9 cellular contexts compared by ENCODE assay signal in genomic region chr22:35023692-35024363, GRCh38. TPM values are rescaled to one million over a fixed set of nuclear protein-coding genes. Genes with fewer than 3 reads are reported as not detected.
DNase-seq lines count a peak whose midpoint lies in the region; ATAC-seq and TF ChIP-seq lines count a peak whose summit lies in the region.
"Had no signal": no experiment of that assay in that cellular context is flagged by ENCODE, and none has a peak within 500 bp of the region (broad histone marks: within the 10 kb centered on the region; RNA-seq: fewer than 3 reads in every experiment).

No MANE protein-coding gene starts in this region.

- no peaks in the 10 kb centered on the region for H3K36me3 Mint-ChIP-seq in T-cell
- H3K36me3 Mint-ChIP-seq in immature natural killer cell: no peaks in the 10 kb centered on the region

- POLR2A ChIA-PET in T-cell (lab: Charles Lee): no interaction called here

- H3K4me1 Mint-ChIP-seq in T-cell: peaks cover 0 to 4% (median 0%) of the 10 kb centered on the region in 3 donors
- peaks cover 0 to 1% of the 10 kb centered on the region in 2 donors for H3K4me1 Mint-ChIP-seq in immature natural killer cell

- H3K4me3 Mint-ChIP-seq in T-cell (no peak overlapping the region), immature natural killer cell (no peak overlapping the region)

- no peaks in the 10 kb centered on the region for H3K9me3 ChIP-seq in HUES6 (ENCODE audit: control insufficient read depth, insufficient read depth, low read depth, low read length)

- 0 out of 2 replicates have a peak, but pooled peaks cover 3% of the 10 kb centered on the region for H3K4me1 ChIP-seq in HUES6 (ENCODE audit: control insufficient read depth, insufficient read depth, low read length)

- H3K27me3 ChIP-seq in HUES6 (ENCODE audit: control insufficient read depth, insufficient read depth, low read length): no peaks in the 10 kb centered on the region

- no peak overlapping the region for H3K27ac ChIP-seq in HUES6 (ENCODE audit: low read depth, low read length)

- TF ChIP-seq CTCF in astrocyte of the cerebellum (IDR thresholded peaks at IDR 0.05; ENCODE audit: low read depth, low read length, missing control alignments): peak; percentile 77

- H3K27me3 Mint-ChIP-seq in T-cell (peaks cover 20 to 43% of the 10 kb centered on the region in 2 donors), immature natural killer cell (ENCODE audit: low read depth in 3 of 3) (peaks cover 7 to 25% (median 12%) of the 10 kb centered on the region in 3 donors)

- peak; percentile 34 for DNase-seq in DMS153 (lab: John Stamatoyannopoulos, UW)
- DNase-seq in T-cell: peak in 26 of 34 experiments; percentile 0 to 42 (median 22)
- DNase-seq in astrocyte of the cerebellum (ENCODE audit: low read depth): no peak
- DNase-seq in immature natural killer cell: peak; percentile 10 to 13 (median 11)
- peak; percentile 49 to 69 (median 56) for DNase-seq in stimulated activated CD4-positive, alpha-beta T cell treated with anti-CD3 and anti-CD28 coated beads, Interleukin-12 subunit alpha, Interleukin-12 subunit beta, amount 100 ng/mL, for 48 hours (ENCODE audit: low read depth in 2 of 3, low spot score in 1 of 3)
- DNase-seq in cortex of kidney (lab: John Stamatoyannopoulos, UW): no peak

- no peak for ATAC-seq in T-cell (replicated peaks in 1 of 4)
- no peak for ATAC-seq in GM21423 (IDR thresholded peaks at IDR 0.05; ENCODE audit: unreplicated experiment)

- H3K36me3 ChIP-seq in HUES6 (ENCODE audit: control insufficient read depth, insufficient read depth, low read length): no peaks in the 10 kb centered on the region

- H3K27ac Mint-ChIP-seq in T-cell (no peak overlapping the region), immature natural killer cell (no peak overlapping the region)

- no peaks in the 10 kb centered on the region for H3K9me3 Mint-ChIP-seq in T-cell
- H3K9me3 Mint-ChIP-seq in immature natural killer cell: peaks cover 0 to 2% (median 0%) of the 10 kb centered on the region in 6 donors

- no peak overlapping the region for H3K9ac ChIP-seq in HUES6 (ENCODE audit: low read length)

- CTCF ChIA-PET in T-cell (lab: Charles Lee): no interaction called here

- peak overlapping the region; percentile 23; the same call in 1 of the 2 replicates for H3K4me3 ChIP-seq in HUES6 (ENCODE audit: low read depth, low read length)
- H3K4me3 ChIP-seq in astrocyte of the cerebellum (ENCODE audit: low read depth, low read length): no peak overlapping the region

- in situ Hi-C loops in astrocyte of the cerebellum (cut with HindIII; ENCODE audit: low sequenced_read_pairs): no loop called here

RNA-seq across cellular contexts. Expression of gene ISX, which starts 42.1 kb away (rescaled TPM):
- total RNA-seq in T-cell: not detected
- polyA plus RNA-seq in immature natural killer cell: not detected
- total RNA-seq: T-helper 2 cell treated with Interferon-gamma antibody and Interleukin-4, amounts not matched to agents 100 ng/mL and 5 ng/mL, for 36 hours had no signal

Comparison
In these comparisons a context has a peak if more than half of its experiments do, and no peak if none do; other contexts are left out.
1. DNase-seq: peak in DMS153 (single experiment), T-cell (26 of 34), immature natural killer cell (3 of 3) and stimulated activated CD4-positive, alpha-beta T cell treated with anti-CD3 and anti-CD28 coated beads, Interleukin-12 subunit alpha, Interleukin-12 subunit beta, amount 100 ng/mL, for 48 hours (3 of 3); none in astrocyte of the cerebellum (single experiment) and cortex of kidney (single experiment).